In genomic region chr16:68445458-68445857, GRCh38 we compare ENCODE assay signal across 9 cellular contexts. TPM values are rescaled to one million over a fixed set of nuclear protein-coding genes. Genes with fewer than 3 reads are reported as not detected.
DNase-seq lines count a peak whose midpoint lies in the region; ATAC-seq and TF ChIP-seq lines count a peak whose summit lies in the region.
"Had no signal": no experiment of that assay in that cellular context is flagged by ENCODE, and none has a peak within 500 bp of the region (broad histone marks: within the 10 kb centered on the region; RNA-seq: fewer than 3 reads in every experiment).

No MANE protein-coding gene starts in this region.

- CTCF ChIA-PET in PC-3 (lab: Charles Lee): no interaction called here

- no peak overlapping the region for H2BK12ac ChIP-seq in trophoblast cell (ENCODE audit: low read length)

- H3K4ac ChIP-seq in trophoblast cell (ENCODE audit: low read depth, low read length): no peak overlapping the region

- H2AFZ ChIP-seq in Loucy (ENCODE audit: low read length) (no peak overlapping the region), PC-3 (ENCODE audit: low read length) (no peak overlapping the region), trophoblast cell (ENCODE audit: insufficient read depth, low read length, poor library complexity) (no peak overlapping the region)

- H2BK5ac ChIP-seq in trophoblast cell (ENCODE audit: low read depth, low read length, poor library complexity): no peak overlapping the region

- H4K8ac ChIP-seq in trophoblast cell (ENCODE audit: low read depth, low read length): no peak overlapping the region

- H2AK5ac ChIP-seq in trophoblast cell (ENCODE audit: low read length): no peak overlapping the region

- ATAC-seq in PC-3: no peak
- no peak for ATAC-seq in HG03520 (IDR thresholded peaks at IDR 0.05; ENCODE audit: unreplicated experiment)
- ATAC-seq: activated naive CD4-positive, alpha-beta T cell treated with anti-CD3 and anti-CD28 coated beads, Interleukin-2, amount 50 U/mL, for 72 hours had no signal

- H3K27ac ChIP-seq in PC-3 (ENCODE audit: low read length): no peak overlapping the region
- H3K27ac ChIP-seq in endodermal cell (ENCODE audit: low read depth, low read length): no peak overlapping the region
- H3K27ac ChIP-seq in trophoblast cell (ENCODE audit: low read depth, low read length): no peak overlapping the region

- 0% methylated on average over 1 of the region's 1 CpG for WGBS in endodermal cell (ENCODE audit: insufficient coverage in 1 of 2, insufficient read length in 1 of 2), 2 experiments
- WGBS in trophoblast cell (ENCODE audit: extremely low coverage, insufficient coverage, insufficient read length): no CpG with 5 or more reads among the region's 1 CpG

- H3K27me3 ChIP-seq in Loucy (ENCODE audit: insufficient read depth, low read length, poor library complexity, severe bottlenecking) (no peaks in the 10 kb centered on the region), PC-3 (ENCODE audit: low read length) (no peaks in the 10 kb centered on the region), endodermal cell (ENCODE audit: control insufficient read depth, insufficient read depth, low read length, poor library complexity, severe bottlenecking) (peaks cover 60% of the 10 kb centered on the region), trophoblast cell (ENCODE audit: insufficient read depth, low read length) (peaks cover 15% of the 10 kb centered on the region)

- H4K91ac ChIP-seq in trophoblast cell (ENCODE audit: low read depth, low read length): no peak overlapping the region

- peak; percentile 28 for DNase-seq in activated T-cell treated with anti-CD3 and anti-CD28 coated beads for 48 hours (ENCODE audit: low read depth)
- DNase-seq in activated T-cell treated with anti-CD3 and anti-CD28 coated beads, Interleukin-2, amount 50 U/mL, for 1 hour: no peak
- peak; percentile 68 for DNase-seq in PC-3
- peak; percentile 93 for DNase-seq in endodermal cell
- DNase-seq in trophoblast cell: peak; percentile 36 to 85
- DNase-seq in LoVo (ENCODE audit: low spot score): no peak

- H3K9me3 ChIP-seq in Loucy (ENCODE audit: insufficient read depth, low read depth, low read length) (no peaks in the 10 kb centered on the region), PC-3 (ENCODE audit: low read length) (no peaks in the 10 kb centered on the region), endodermal cell (ENCODE audit: control insufficient read depth, low read length) (no peaks in the 10 kb centered on the region), trophoblast cell (ENCODE audit: insufficient read depth, low read depth, low read length) (peaks cover 5% of the 10 kb centered on the region)

- H3K4me2 ChIP-seq in Loucy (ENCODE audit: low read depth, low read length, poor library complexity, severe bottlenecking): no peak overlapping the region
- no peak overlapping the region for H3K4me2 ChIP-seq in PC-3 (ENCODE audit: low read length)
- H3K4me2 ChIP-seq in trophoblast cell (ENCODE audit: low read length): no peak overlapping the region

- no peak overlapping the region for H2BK120ac ChIP-seq in trophoblast cell (ENCODE audit: insufficient read depth, low read length, poor library complexity)

- H3K4me3 ChIP-seq in Loucy (ENCODE audit: low read length, poor library complexity, severe bottlenecking) (no peak overlapping the region), PC-3 (ENCODE audit: low read length) (no peak overlapping the region), endodermal cell (ENCODE audit: low read length) (no peak overlapping the region), trophoblast cell (ENCODE audit: low read depth, low read length) (no peak overlapping the region)

- H3K18ac ChIP-seq in trophoblast cell (ENCODE audit: low read length): no peak overlapping the region

- H4K20me1 ChIP-seq in Loucy (ENCODE audit: insufficient read depth, low read length, poor library complexity, severe bottlenecking): no peaks in the 10 kb centered on the region
- no peaks in the 10 kb centered on the region for H4K20me1 ChIP-seq in PC-3 (ENCODE audit: low read length)

- H3F3A ChIP-seq in Loucy (ENCODE audit: low read depth): no peaks in the 10 kb centered on the region
- H3F3A ChIP-seq in PC-3 (ENCODE audit: low read length, unreplicated experiment): no peaks in the 10 kb centered on the region

- no peaks in the 10 kb centered on the region for H3K9me3 Mint-ChIP-seq in endodermal cell
- H3K9me3 Mint-ChIP-seq: activated naive CD4-positive, alpha-beta T cell treated with anti-CD3 and anti-CD28 coated beads, Interleukin-2, amount 50 U/mL, for 72 hours had no signal

- H3K4me1 ChIP-seq in Loucy (ENCODE audit: insufficient read depth, low read length, poor library complexity, severe bottlenecking): no peaks in the 10 kb centered on the region
- no peaks in the 10 kb centered on the region; the same call in 1 of the 2 replicates for H3K4me1 ChIP-seq in PC-3 (ENCODE audit: insufficient read depth, low read length)
- no peaks in the 10 kb centered on the region for H3K4me1 ChIP-seq in endodermal cell (ENCODE audit: control insufficient read depth, insufficient read depth, low read length)
- peaks cover 9 to 11% of the 10 kb centered on the region in 2 experiments for H3K4me1 ChIP-seq in trophoblast cell (ENCODE audit: control insufficient read depth in 1 of 2, insufficient read depth in 2 of 2, low read length in 2 of 2)

- H3K79me2 ChIP-seq in Loucy (ENCODE audit: insufficient read depth, low read length) (no peaks in the 10 kb centered on the region), PC-3 (ENCODE audit: low read length) (no peaks in the 10 kb centered on the region), trophoblast cell (ENCODE audit: control insufficient read depth, insufficient read depth, low read length, poor library complexity) (no peaks in the 10 kb centered on the region)

- intact Hi-C loops in PC-3 (cut with micrococcal nuclease): loop anchor here (1.0 kb wide), 1 partner anchor 65 kb away; no protein-coding TSS in a partner anchor

- H4K12ac ChIP-seq in trophoblast cell (ENCODE audit: low read depth, low read length): no peak overlapping the region

- no peaks in the 10 kb centered on the region for H3K36me3 ChIP-seq in Loucy (ENCODE audit: insufficient read depth, low read length)
- no peaks in the 10 kb centered on the region for H3K36me3 ChIP-seq in PC-3 (ENCODE audit: low read depth, low read length)
- H3K36me3 ChIP-seq in endodermal cell (ENCODE audit: control insufficient read depth, insufficient read depth, low read length): no peaks in the 10 kb centered on the region
- no peaks in the 10 kb centered on the region for H3K36me3 ChIP-seq in trophoblast cell (ENCODE audit: control insufficient read depth in 1 of 2, insufficient read depth in 2 of 2, low read length in 2 of 2)

- BruUV-seq in PC-3 (replicated peaks; lab: Mats Ljungman, UMichigan): no TSS peak

- H3K4me1 Mint-ChIP-seq in endodermal cell: peaks cover 4% of the 10 kb centered on the region

- H3K36me3 Mint-ChIP-seq in endodermal cell (ENCODE audit: low read depth): no peaks in the 10 kb centered on the region
- H3K36me3 Mint-ChIP-seq: activated naive CD4-positive, alpha-beta T cell treated with anti-CD3 and anti-CD28 coated beads, Interleukin-2, amount 50 U/mL, for 72 hours had no signal

- H3K4me3 Mint-ChIP-seq in endodermal cell: no peak overlapping the region

- no peak overlapping the region for H3K23ac ChIP-seq in trophoblast cell (ENCODE audit: low read length)

- no peak overlapping the region for H3K14ac ChIP-seq in trophoblast cell (ENCODE audit: low read length)

- H3K9ac ChIP-seq in Loucy (ENCODE audit: low read depth, low read length, poor library complexity, severe bottlenecking) (no peak overlapping the region), PC-3 (ENCODE audit: low read length) (no peak overlapping the region), endodermal cell (ENCODE audit: extremely low read depth, low read length, poor library complexity, severe bottlenecking) (no peak overlapping the region), trophoblast cell (ENCODE audit: low read length) (no peak overlapping the region)

- POLR2A ChIA-PET in PC-3 (lab: Charles Lee; ENCODE audit: unreplicated experiment): no interaction called here

- TF ChIP-seq CTCF in Loucy (conservative IDR thresholded peaks at IDR 0.05; ENCODE audit: low read length) (peak; percentile 75), PC-3 (conservative IDR thresholded peaks at IDR 0.05; ENCODE audit: low read depth, low read length) (peak; percentile 69), endodermal cell (conservative IDR thresholded peaks at IDR 0.05) (peak; percentile 90)

- no peaks in the 10 kb centered on the region for H3K9me2 ChIP-seq in Loucy (replicated peaks; ENCODE audit: low read depth, low read length)
- no peaks in the 10 kb centered on the region for H3K9me2 ChIP-seq in PC-3 (replicated peaks; ENCODE audit: low read length)

- no peaks in the 10 kb centered on the region for H3K79me1 ChIP-seq in trophoblast cell (ENCODE audit: low read length)

- H3K27me3 Mint-ChIP-seq in endodermal cell (ENCODE audit: insufficient read depth): peaks cover 48% of the 10 kb centered on the region

- no peak overlapping the region for H3K27ac Mint-ChIP-seq in endodermal cell
- H3K27ac Mint-ChIP-seq: activated naive CD4-positive, alpha-beta T cell treated with anti-CD3 and anti-CD28 coated beads, Interleukin-2, amount 50 U/mL, for 72 hours had no signal

RNA-seq across cellular contexts. Expression of gene SMPD3, which starts 2.9 kb away (rescaled TPM):
- total RNA-seq in PC-3 (2014; rRNA removed): 0.06 TPM in 1 of 2 replicates, not detected in the other
- total RNA-seq in endodermal cell: under 1 TPM in 1 of 2 donors, not detected in 1; 0.07 TPM
- 9.4 TPM for polyA plus RNA-seq in endodermal cell (2013, experiment 1 of 2)
- 7.4 TPM for polyA plus RNA-seq in endodermal cell (2013, experiment 2 of 2)
- 3.6 and 3.9 TPM in 2 replicates for polyA plus RNA-seq in trophoblast cell (2013)

Comparison
In these comparisons a context has a peak if more than half of its experiments do, and no peak if none do; other contexts are left out.
1. DNase-seq: peak in activated T-cell treated with anti-CD3 and anti-CD28 coated beads for 48 hours (single experiment), PC-3 (single experiment), endodermal cell (single experiment) and trophoblast cell (2 of 2); none in activated T-cell treated with anti-CD3 and anti-CD28 coated beads, Interleukin-2, amount 50 U/mL, for 1 hour (single experiment) and LoVo (single experiment).
2. Peak in every context shown above with its lines, with median percentiles within 50 percentile points of each other: CTCF ChIP-seq.